Comparison of ENCODE assay signal across 23 cellular contexts in genomic region chr1:206786212-206786886, GRCh38. TPM values are rescaled to one million over a fixed set of nuclear protein-coding genes. Genes with fewer than 3 reads are reported as not detected.
A peak's percentile ranks its signal among the peaks of the same experiment; 100 is the strongest.
DNase-seq lines count a peak whose midpoint lies in the region; ATAC-seq, FAIRE-seq and TF ChIP-seq lines count a peak whose summit lies in the region.
"Had no signal": no experiment of that assay in that cellular context is flagged by ENCODE, and none has a peak within 500 bp of the region (broad histone marks: within the 10 kb centered on the region; RNA-seq: fewer than 3 reads in every experiment).

No MANE protein-coding gene starts in this region.

- H3K4me1 Mint-ChIP-seq in activated CD4-positive, alpha-beta memory T cell treated with anti-CD3 and anti-CD28 coated beads, Interleukin-2, amount 10 ng/mL, durations not matched to agents 7 days and 5 days, result peaks cover 78% of the 10 kb centered on the region
- peaks cover 39% of the 10 kb centered on the region for H3K4me1 Mint-ChIP-seq in neural crest cell
- H3K4me1 Mint-ChIP-seq: endodermal cell had no signal

- H3K9me3 Mint-ChIP-seq in activated CD4-positive, alpha-beta memory T cell treated with anti-CD3 and anti-CD28 coated beads, Interleukin-2, amount 10 ng/mL, durations not matched to agents 7 days and 5 days, result no peaks in the 10 kb centered on the region
- H3K9me3 Mint-ChIP-seq in neural crest cell, result peaks cover 8% of the 10 kb centered on the region
- H3K9me3 Mint-ChIP-seq: endodermal cell, GM23338 had no signal

- CTCF ChIA-PET in activated CD4-positive, alpha-beta memory T cell treated with anti-CD3 and anti-CD28 coated beads, Interleukin-2, amount 10 ng/mL, durations not matched to agents 7 days and 5 days (lab: Charles Lee), result interaction anchor here (1.0 to 5.7 kb wide), 10 partner anchors 9 to 126 kb away, joined by 3 to 42 read pairs (median 6); partner anchors contain the start of genes IL10 and IL19

- H3K27ac Mint-ChIP-seq in activated CD4-positive, alpha-beta memory T cell treated with anti-CD3 and anti-CD28 coated beads, Interleukin-2, amount 10 ng/mL, durations not matched to agents 7 days and 5 days, result peak overlapping the region; percentile 9
- H3K27ac Mint-ChIP-seq in neural crest cell (ENCODE audit: unreplicated experiment), result peak overlapping the region; percentile 17
- H3K27ac Mint-ChIP-seq: endodermal cell, GM23338 had no signal

- ATAC-seq in GM19351 (IDR thresholded peaks at IDR 0.05; ENCODE audit: unreplicated experiment) (peak; percentile 32), left ventricle myocardium superior (no peak)
- ATAC-seq: GM23338, left lung, mucosa of descending colon had no signal

- H3K36me3 Mint-ChIP-seq in activated CD4-positive, alpha-beta memory T cell treated with anti-CD3 and anti-CD28 coated beads, Interleukin-2, amount 10 ng/mL, durations not matched to agents 7 days and 5 days (ENCODE audit: low read depth), result peaks cover 13% of the 10 kb centered on the region
- H3K36me3 Mint-ChIP-seq in neural crest cell (ENCODE audit: low read depth), result peaks cover 3% of the 10 kb centered on the region

- H3K4me3 ChIP-seq in GM12865 (ENCODE audit: low read depth, low read length) (no peak overlapping the region), stomach (no peak overlapping the region)
- H3K4me3 ChIP-seq: GM23338, left lung, mucosa of descending colon, tibial nerve had no signal

- no peak for TF ChIP-seq EP300 in stomach (IDR thresholded peaks at IDR 0.05)

- 74 to 88% (median 81%) methylated on average over 5 of the region's 5 CpGs for WGBS in stomach, 5 donors

- H3K27me3 ChIP-seq in stomach, result no peaks in the 10 kb centered on the region
- H3K27me3 ChIP-seq: left lung, neutrophil, tibial nerve had no signal

- intact Hi-C loops in stomach (cut with DNase I; ENCODE audit: low total_unique reads), result no loop called here
- intact Hi-C loops in left ventricle myocardium superior (cut with micrococcal nuclease), result no loop called here

- H3K27ac ChIP-seq in stomach, result no peak overlapping the region
- H3K27ac ChIP-seq: left lung, neutrophil, tibial nerve had no signal

- no peak for FAIRE-seq in D721Med (lab: Jason Lieb, UNC)

- DNase-seq in GM12865 (ENCODE audit: low read depth), result peak; percentile 82
- DNase-seq in activated CD4-positive, alpha-beta memory T cell treated with anti-CD3 and anti-CD28 coated beads, Interleukin-2, amount 10 ng/mL, durations not matched to agents 7 days and 5 days, result no peak
- DNase-seq in neural crest cell (ENCODE audit: low read depth, low spot score), result no peak
- no peak for DNase-seq in stomach
- no peak for DNase-seq in D721Med (ENCODE audit: insufficient read length, low spot score)
- no peak for DNase-seq in left ventricle myocardium superior
- DNase-seq: activated naive CD4-positive, alpha-beta T cell; AML-193; EL; endodermal cell; left lung; mucosa of descending colon; NCI-H1092 treated with DMSO at 0.1 percent for 48 hours; NCI-H510A; retina; Right ventricle myocardium superior had no signal

- no peak for TF ChIP-seq CTCF in GM12865 (IDR thresholded peaks at IDR 0.05; ENCODE audit: insufficient read depth, low read depth, low read length, missing control alignments)
- TF ChIP-seq CTCF in neural crest cell (conservative IDR thresholded peaks at IDR 0.05), result no peak
- TF ChIP-seq CTCF in stomach (IDR thresholded peaks at IDR 0.05), result no peak
- no peak for TF ChIP-seq CTCF in D721Med (IDR thresholded peaks at IDR 0.05; ENCODE audit: insufficient read depth, missing control alignments)

- peaks cover 34% of the 10 kb centered on the region for H3K27me3 Mint-ChIP-seq in activated CD4-positive, alpha-beta memory T cell treated with anti-CD3 and anti-CD28 coated beads, Interleukin-2, amount 10 ng/mL, durations not matched to agents 7 days and 5 days
- H3K27me3 Mint-ChIP-seq in neural crest cell (ENCODE audit: low read depth), result no peaks in the 10 kb centered on the region

- H3K4me3 Mint-ChIP-seq in activated CD4-positive, alpha-beta memory T cell treated with anti-CD3 and anti-CD28 coated beads, Interleukin-2, amount 10 ng/mL, durations not matched to agents 7 days and 5 days, result no peak overlapping the region
- peak overlapping the region; percentile 19 for H3K4me3 Mint-ChIP-seq in neural crest cell
- H3K4me3 Mint-ChIP-seq: endodermal cell, GM23338 had no signal

- H3K9me3 ChIP-seq in stomach, result no peaks in the 10 kb centered on the region
- H3K9me3 ChIP-seq: left lung, mucosa of descending colon, neutrophil, tibial nerve had no signal

- no peaks in the 10 kb centered on the region for H3K4me1 ChIP-seq in stomach
- H3K4me1 ChIP-seq: left lung, tibial nerve had no signal

- no peak for TF ChIP-seq POLR2A in stomach (IDR thresholded peaks at IDR 0.05)

- no peaks in the 10 kb centered on the region for H3K36me3 ChIP-seq in stomach
- H3K36me3 ChIP-seq: left lung, neutrophil, tibial nerve had no signal

- POLR2A ChIA-PET in activated CD4-positive, alpha-beta memory T cell treated with anti-CD3 and anti-CD28 coated beads, Interleukin-2, amount 10 ng/mL, durations not matched to agents 7 days and 5 days (lab: Charles Lee), result interaction anchor here (0.5 to 6.9 kb wide), 9 partner anchors 12 to 1011 kb away, joined by 3 to 114 read pairs (median 4); partner anchors contain the start of genes IL10 and IL19

RNA-seq across cellular contexts. Expression of gene IL10, which starts 14.1 kb away (rescaled TPM):
- 1 to 10 TPM in 1 of 2 experiments, under 1 TPM in 1; 0.73 to 1.9 TPM for total RNA-seq in activated CD4-positive, alpha-beta memory T cell treated with anti-CD3 and anti-CD28 coated beads, Interleukin-2, amount 10 ng/mL, durations not matched to agents 7 days and 5 days
- total RNA-seq in neural crest cell (not detected in 2 replicates), stomach (1 to 10 TPM in 1 of 5 donors, under 1 TPM in 2, not detected in 2; 0.29 to 2.8 (median 0.45) TPM), left ventricle myocardium superior (0.37 TPM)
- 1 to 10 TPM; 1.2 to 7.2 (median 1.9) TPM for polyA plus RNA-seq in stomach
- total RNA-seq: endodermal cell, fibroblast of lung, GM23338, HT-29 had no signal
- polyA plus RNA-seq: fibroblast of lung, GM23338 had no signal

RNA-seq across cellular contexts. Expression of gene IL19, which starts 15.8 kb away (rescaled TPM):
- not detected for total RNA-seq in activated CD4-positive, alpha-beta memory T cell treated with anti-CD3 and anti-CD28 coated beads, Interleukin-2, amount 10 ng/mL, durations not matched to agents 7 days and 5 days
- total RNA-seq in neural crest cell, result not detected in 2 replicates
- total RNA-seq in stomach, result 10 to 100 TPM in 1 of 5 donors, not detected in 4; 25.9 TPM
- polyA plus RNA-seq in stomach, result 1 to 10 TPM in 1 of 3 donors, not detected in 2; 3.1 TPM
- total RNA-seq in left ventricle myocardium superior, result not detected
- total RNA-seq: activated CD8-positive, alpha-beta memory T cell treated with anti-CD3 and anti-CD28 coated beads for 36 hours; endodermal cell; fibroblast of lung; GM23338; HT-29; left lung; mucosa of descending colon; Right ventricle myocardium superior; tibial nerve had no signal
- polyA plus RNA-seq: fibroblast of lung, GM23338 had no signal
